Comparison of ENCODE assay signal across 8 cellular contexts in genomic region chr1:156896490-156897033, GRCh38. TPM values are rescaled to one million over a fixed set of nuclear protein-coding genes. Genes with fewer than 3 reads are reported as not detected.
A peak's percentile ranks its signal among the peaks of the same experiment; 100 is the strongest.
DNase-seq lines count a peak whose midpoint lies in the region; ATAC-seq, FAIRE-seq and TF ChIP-seq lines count a peak whose summit lies in the region.
"Had no signal": no experiment of that assay in that cellular context is flagged by ENCODE, and none has a peak within 500 bp of the region (broad histone marks: within the 10 kb centered on the region; RNA-seq: fewer than 3 reads in every experiment).

No MANE protein-coding gene starts in this region.

- in situ Hi-C loops in brain microvascular endothelial cell (cut with HindIII; ENCODE audit: low pct_ligation_motif_present, low sequenced_read_pairs), result no loop called here

- no peaks in the 10 kb centered on the region for H3K9me3 ChIP-seq in kidney (ENCODE audit: control insufficient read depth in 1 of 2, low read length in 2 of 2)

- no peak for TF ChIP-seq CTCF in brain microvascular endothelial cell (IDR thresholded peaks at IDR 0.05; ENCODE audit: low read depth, low read length, missing control alignments)
- no peak for TF ChIP-seq CTCF in kidney (IDR thresholded peaks at IDR 0.05; ENCODE audit: borderline replicate concordance, extremely low read depth, insufficient read depth)

- H3K4me1 ChIP-seq in kidney (ENCODE audit: control insufficient read depth in 1 of 2, insufficient read depth in 1 of 2, low read depth in 1 of 2, low read length in 2 of 2), result peaks cover 0 to 25% of the 10 kb centered on the region in 2 donors

- peak overlapping the region; percentile 90 for H3K27ac ChIP-seq in brain microvascular endothelial cell
- H3K27ac ChIP-seq in kidney (ENCODE audit: low read depth in 2 of 2, low read length in 2 of 2), result peak overlapping the region; percentile 63 to 88

- no peaks in the 10 kb centered on the region for H3K27me3 ChIP-seq in brain microvascular endothelial cell (replicated peaks)

- H3K36me3 ChIP-seq in brain microvascular endothelial cell (replicated peaks), result no peaks in the 10 kb centered on the region
- H3K36me3 ChIP-seq in kidney (ENCODE audit: control insufficient read depth in 1 of 2, insufficient read depth in 2 of 2, low read length in 2 of 2), result no peaks in the 10 kb centered on the region

- intact Hi-C loops in kidney (cut with DNase I), result no loop called here

- H3K4me3 ChIP-seq in brain microvascular endothelial cell (ENCODE audit: low read depth, low read length) (no peak overlapping the region), kidney (ENCODE audit: low read length in 2 of 2) (no peak overlapping the region)

- no peak overlapping the region for H3K9ac ChIP-seq in kidney (ENCODE audit: low read length in 2 of 2)

- FAIRE-seq in kidney (lab: Jason Lieb, UNC) (no peak), urothelium cell line (lab: Jason Lieb, UNC) (peak; percentile 17), frontal cortex (lab: Jason Lieb, UNC) (no peak)

- DNase-seq in HS-5 (ENCODE audit: low read depth), result peak; percentile 91
- DNase-seq in brain microvascular endothelial cell, result peak; percentile 81
- peak; percentile 85 for DNase-seq in kidney
- DNase-seq in urothelium cell line (ENCODE audit: low spot score), result peak; percentile 97
- no peak for DNase-seq in DMS53 (lab: John Stamatoyannopoulos, UW)
- no peak for DNase-seq in frontal cortex (ENCODE audit: low spot score in 2 of 2)
- DNase-seq: activated CD8-positive, alpha-beta memory T cell treated with anti-CD3 and anti-CD28 coated beads, Interleukin-2, amount 50 U/mL, for 4 hours had no signal

- no peak for ATAC-seq in GM21447 (IDR thresholded peaks at IDR 0.05; ENCODE audit: unreplicated experiment)

RNA-seq across cellular contexts. Expression of gene PEAR1, which starts 3.0 kb away (rescaled TPM):
- total RNA-seq in kidney (17.2 TPM), frontal cortex (0.41 TPM)
- polyA plus RNA-seq in kidney (ENCODE audit: insufficient read depth, low read depth, low replicate concordance), result 4.5 TPM

RNA-seq across cellular contexts. Expression of gene LRRC71, which starts 23.9 kb away (rescaled TPM):
- total RNA-seq in kidney (0.50 TPM), frontal cortex (not detected)
- polyA plus RNA-seq in kidney (ENCODE audit: insufficient read depth, low read depth, low replicate concordance), result 0.19 TPM

RNA-seq across cellular contexts. Expression of gene NTRK1, which starts 35.9 kb away (rescaled TPM):
- total RNA-seq in kidney (1.0 TPM), frontal cortex (0.41 TPM)
- 1.3 TPM for polyA plus RNA-seq in kidney (ENCODE audit: insufficient read depth, low read depth, low replicate concordance)

RNA-seq across cellular contexts. Expression of gene INSRR, which starts 37.6 kb away (rescaled TPM):
- total RNA-seq in kidney (0.35 TPM), frontal cortex (under 0.01 TPM)
- 2.4 TPM for polyA plus RNA-seq in kidney (ENCODE audit: insufficient read depth, low read depth, low replicate concordance)

Comparison
In these comparisons a context has a peak if more than half of its experiments do, and no peak if none do; other contexts are left out.
1. DNase-seq: peak in HS-5 (single experiment), brain microvascular endothelial cell (single experiment), kidney (single experiment) and urothelium cell line (single experiment); none in DMS53 (single experiment) and frontal cortex (0 of 2).
2. RNA of gene PEAR1, which starts 3.0 kb away (total RNA-seq): 17.2 TPM in kidney (single experiment); 0.41 TPM in frontal cortex (single experiment); every median in the first group is over 10 times any median in the second.